ENCODE assay signal across 8 cellular contexts in the genomic region with DNA sequence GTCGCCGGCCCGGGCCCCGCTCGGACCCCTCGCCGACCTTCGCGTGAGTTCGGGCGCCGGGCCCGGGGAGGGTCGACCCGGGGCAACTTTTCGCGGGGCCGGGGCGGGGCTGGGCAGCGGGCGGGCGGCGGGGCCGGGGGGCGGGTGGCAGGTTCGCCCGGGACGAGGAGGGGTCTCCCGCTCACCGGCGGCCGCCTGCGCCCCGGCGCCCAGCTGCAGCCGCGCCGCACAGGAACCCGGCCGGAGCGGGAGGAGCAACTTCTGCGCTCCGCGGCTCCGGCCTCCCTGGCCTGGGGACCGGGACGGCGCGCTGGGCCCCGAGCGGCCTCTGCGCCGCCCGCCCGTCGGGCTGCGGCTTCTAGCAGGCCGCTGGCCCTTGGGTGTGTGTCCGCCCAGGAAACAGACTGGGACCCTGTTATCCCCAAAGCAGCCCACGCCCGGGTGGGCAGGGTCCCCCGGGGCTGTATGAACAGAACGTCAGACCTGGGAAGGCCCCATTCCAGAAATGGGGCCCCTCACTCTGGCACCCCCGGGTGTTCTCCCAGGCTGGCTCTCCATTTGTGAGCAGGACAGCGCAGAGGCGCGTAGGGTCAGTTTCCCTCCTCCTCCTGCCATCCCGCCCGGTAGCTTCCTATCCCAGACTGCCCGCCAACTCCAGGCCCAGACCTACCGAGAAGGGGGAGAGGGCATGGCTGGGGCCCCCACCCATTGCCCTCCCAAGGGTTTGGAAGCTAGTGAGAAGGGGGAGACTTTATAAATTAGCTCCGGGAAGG. TPM values are rescaled to one million over a fixed set of nuclear protein-coding genes. Genes with fewer than 3 reads are reported as not detected.
DNase-seq lines count a peak whose midpoint lies in the region; ATAC-seq and TF ChIP-seq lines count a peak whose summit lies in the region.

No MANE protein-coding gene starts in this region.

- H3K27ac ChIP-seq in colonic mucosa (peak overlapping the region; percentile 87), uterus (peak overlapping the region; percentile 76 to 91)

- H3K27me3 Mint-ChIP-seq in Calu3 (ENCODE audit: unreplicated experiment), result no peaks in the 10 kb centered on the region

- DNase-seq in Calu3 (no peak), LoVo (ENCODE audit: low spot score) (peak; percentile 29), colonic mucosa (peak; percentile 18), lung microvascular endothelial cell (ENCODE audit: low read depth in 2 of 2) (peak; percentile 52), uterus (no peak)
- no peak for DNase-seq in central memory CD4-positive, alpha-beta T cell
- DNase-seq in stimulated activated CD4-positive, alpha-beta T cell treated with anti-CD3 and anti-CD28 coated beads, Interleukin-4, amount 100 ng/mL, for 24 hours, result no peak

- H3K9me3 ChIP-seq in colonic mucosa (no peaks in the 10 kb centered on the region), uterus (no peaks in the 10 kb centered on the region)

- peaks cover 33% of the 10 kb centered on the region for H3K4me1 ChIP-seq in colonic mucosa
- peaks cover 0 to 24% of the 10 kb centered on the region in 2 donors for H3K4me1 ChIP-seq in uterus

- peaks cover 15% of the 10 kb centered on the region for H3K36me3 Mint-ChIP-seq in Calu3 (ENCODE audit: insufficient read depth, unreplicated experiment)

- peaks cover 19% of the 10 kb centered on the region for H3K4me1 Mint-ChIP-seq in Calu3 (ENCODE audit: low read depth, unreplicated experiment)

- CTCF ChIA-PET in Calu3 (lab: Charles Lee), result no interaction called here

- intact Hi-C loops in Calu3 (cut with micrococcal nuclease; ENCODE audit: unreplicated experiment), result loop anchor here (10.0 kb wide), 1 partner anchor 108 kb away; no protein-coding TSS in a partner anchor
- intact Hi-C loops in colonic mucosa (cut with DNase I), result no loop called here
- intact Hi-C loops in uterus (cut with DNase I; ENCODE audit: low total_unique reads), result loop anchor here (10.0 kb wide), 1 partner anchor 78 kb away; no protein-coding TSS in a partner anchor

- H3K4me3 ChIP-seq in colonic mucosa (peak overlapping the region; percentile 80), uterus (peak overlapping the region; percentile 74 to 95)

- ATAC-seq in HG03342 (IDR thresholded peaks at IDR 0.05; ENCODE audit: unreplicated experiment), result no peak

- peak overlapping the region; percentile 91 to 95 for H3K9ac ChIP-seq in colonic mucosa (ENCODE audit: low read depth in 2 of 2, low read length in 2 of 2)

- no peaks in the 10 kb centered on the region for H3K9me3 Mint-ChIP-seq in Calu3 (ENCODE audit: low read depth, unreplicated experiment)

- peak overlapping the region; percentile 69 for H3K4me3 Mint-ChIP-seq in Calu3 (ENCODE audit: low read depth, unreplicated experiment)

- H3K27me3 ChIP-seq in colonic mucosa, result no peaks in the 10 kb centered on the region
- no peaks in the 10 kb centered on the region for H3K27me3 ChIP-seq in uterus

- H3K36me3 ChIP-seq in colonic mucosa (no peaks in the 10 kb centered on the region), uterus (no peaks in the 10 kb centered on the region)

- BruUV-seq in Calu3 (replicated peaks; lab: Mats Ljungman, UMichigan), result no TSS peak

- TF ChIP-seq POLR2A in uterus (IDR thresholded peaks at IDR 0.05), result no peak

- TF ChIP-seq CTCF in Calu3 (IDR thresholded peaks at IDR 0.05; ENCODE audit: unreplicated experiment) (no peak), colonic mucosa (IDR thresholded peaks at IDR 0.05) (no peak), uterus (IDR thresholded peaks at IDR 0.05) (no peak)

- H3K27ac Mint-ChIP-seq in Calu3 (ENCODE audit: unreplicated experiment), result no peak overlapping the region

RNA-seq across cellular contexts. Expression of a gene that starts 0.7 kb away (rescaled TPM):
- total RNA-seq in Calu3 (2022) (15.0 and 20.4 TPM in 2 replicates), colonic mucosa (10 to 100 TPM; 68.2 to 72.0 TPM), lung microvascular endothelial cell (10.9 and 14.9 TPM in 2 replicates), uterus (10 to 100 TPM; 17.1 to 84.6 (median 24.0) TPM)

Comparison
In these comparisons a context has a peak if more than half of its experiments do, and no peak if none do; other contexts are left out.
1. DNase-seq: peak in LoVo (single experiment), colonic mucosa (single experiment) and lung microvascular endothelial cell (2 of 2); none in Calu3 (single experiment), uterus (0 of 2), central memory CD4-positive, alpha-beta T cell (single experiment) and stimulated activated CD4-positive, alpha-beta T cell treated with anti-CD3 and anti-CD28 coated beads, Interleukin-4, amount 100 ng/mL, for 24 hours (single experiment).